ENCODE assay signal across 10 cellular contexts in genomic region chr7:102836206-102836938, GRCh38.
A peak's percentile ranks its signal among the peaks of the same experiment; 100 is the strongest.
DNase-seq lines count a peak whose midpoint lies in the region; ATAC-seq and TF ChIP-seq lines count a peak whose summit lies in the region.
"Had no signal": no experiment of that assay in that cellular context is flagged by ENCODE, and none has a peak within 500 bp of the region (broad histone marks: within the 10 kb centered on the region; RNA-seq: fewer than 3 reads in every experiment).

No MANE protein-coding gene starts in this region.

- no peaks in the 10 kb centered on the region for H3K9me3 ChIP-seq in stomach
- H3K9me3 ChIP-seq: upper lobe of left lung had no signal

- ATAC-seq in GM21423 (IDR thresholded peaks at IDR 0.05; ENCODE audit: unreplicated experiment) (no peak), GM18858 (IDR thresholded peaks at IDR 0.05; ENCODE audit: unreplicated experiment) (no peak)

- no peak overlapping the region for H3K27ac ChIP-seq in stomach
- H3K27ac ChIP-seq: upper lobe of left lung had no signal

- TF ChIP-seq CTCF in AG10803 (conservative IDR thresholded peaks at IDR 0.05; ENCODE audit: low read length) (no peak), stomach (IDR thresholded peaks at IDR 0.05) (no peak)

- TF ChIP-seq POLR2A in stomach (IDR thresholded peaks at IDR 0.05), result no peak

- H3K27me3 ChIP-seq in stomach, result no peaks in the 10 kb centered on the region
- H3K27me3 ChIP-seq: upper lobe of left lung had no signal

- intact Hi-C loops in stomach (cut with DNase I; ENCODE audit: low total_unique reads), result no loop called here

- WGBS in stomach, 5 donors, result 50 to 57% (median 52%) methylated on average over 6 of the region's 6 CpGs

- H3K36me3 ChIP-seq in stomach, result no peaks in the 10 kb centered on the region
- H3K36me3 ChIP-seq: upper lobe of left lung had no signal

- DNase-seq in AG10803 (ENCODE audit: low read depth) (peak; percentile 84), M059J (ENCODE audit: low read depth) (peak; percentile 94), dedifferentiated amniotic fluid mesenchymal stem cell (ENCODE audit: extremely low spot score) (peak; percentile 85), non-pigmented ciliary epithelial cell (ENCODE audit: low read depth) (peak; percentile 86), NCI-H2171 (lab: John Stamatoyannopoulos, UW) (no peak), stomach (no peak)
- DNase-seq: H9 had no signal

- H3K4me1 ChIP-seq in stomach, result peaks cover 0 to 13% (median 8%) of the 10 kb centered on the region in 4 donors
- H3K4me1 ChIP-seq: upper lobe of left lung had no signal

- no peak for TF ChIP-seq EP300 in stomach (IDR thresholded peaks at IDR 0.05)

- no peak overlapping the region for H3K4me3 ChIP-seq in AG10803 (ENCODE audit: low read length)
- H3K4me3 ChIP-seq in stomach, result no peak overlapping the region
- H3K4me3 ChIP-seq: upper lobe of left lung had no signal

Comparison
In these comparisons a context has a peak if more than half of its experiments do, and no peak if none do; other contexts are left out.
1. DNase-seq: peak in AG10803 (single experiment), M059J (single experiment), dedifferentiated amniotic fluid mesenchymal stem cell (single experiment) and non-pigmented ciliary epithelial cell (single experiment); none in NCI-H2171 (single experiment) and stomach (single experiment).